In the genomic region with DNA sequence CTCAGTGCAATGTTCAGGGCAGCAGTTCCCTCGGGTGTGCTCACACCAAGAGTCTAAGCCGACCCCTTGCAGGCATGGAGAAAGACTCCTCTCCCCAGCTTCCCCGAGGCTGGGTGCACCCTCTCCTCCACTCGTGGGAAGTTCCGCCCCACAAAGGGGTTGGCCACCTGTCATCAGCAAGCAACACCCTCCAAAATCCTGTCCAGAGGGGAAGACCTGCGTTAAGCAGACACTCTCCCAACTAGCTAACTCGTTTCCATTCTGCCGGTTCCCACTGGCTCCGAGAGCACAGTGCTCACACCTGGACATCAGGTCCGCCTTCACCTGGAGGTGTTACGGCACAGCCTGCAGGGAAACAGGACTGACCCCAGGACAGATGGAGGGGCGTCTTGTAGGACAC, we compare ENCODE assay signal across 11 cellular contexts.
DNase-seq lines count a peak whose midpoint lies in the region; ATAC-seq and TF ChIP-seq lines count a peak whose summit lies in the region.
"Had no signal": no experiment of that assay in that cellular context is flagged by ENCODE, and none has a peak within 500 bp of the region (broad histone marks: within the 10 kb centered on the region; RNA-seq: fewer than 3 reads in every experiment).

No MANE protein-coding gene starts in this region.

- H3K4me1 ChIP-seq in BLaER1 treated with 17β-estradiol and CSF1 and Interleukin-3, amounts not matched to agents 10 nM and 100 nM, result peaks cover 49 to 78% (median 61%) of the 10 kb centered on the region in 10 experiments
- H3K4me1 ChIP-seq in uterus, result no peaks in the 10 kb centered on the region
- H3K4me1 ChIP-seq: BE2C had no signal

- no peak for TF ChIP-seq POLR2A in uterus (IDR thresholded peaks at IDR 0.05)

- H3K9me3 Mint-ChIP-seq in osteocyte (ENCODE audit: unreplicated experiment), result peaks cover 10% of the 10 kb centered on the region
- H3K9me3 Mint-ChIP-seq in activated naive CD4-positive, alpha-beta T cell treated with anti-CD3 and anti-CD28 coated beads, Interleukin-2, amount 50 U/mL, for 72 hours, result peaks cover 11% of the 10 kb centered on the region in 2 donors

- no peak overlapping the region for H3K27ac Mint-ChIP-seq in osteocyte (ENCODE audit: unreplicated experiment)
- H3K27ac Mint-ChIP-seq in activated naive CD4-positive, alpha-beta T cell treated with anti-CD3 and anti-CD28 coated beads, Interleukin-2, amount 50 U/mL, for 72 hours, result no peak overlapping the region
- H3K27ac Mint-ChIP-seq: HFFc6 had no signal

- 0 out of 20 replicates have a peak overlapping the region, but pooled peaks of 1 of the 10 experiments have one; percentile 6 for H3K4me3 ChIP-seq in BLaER1 treated with 17β-estradiol and CSF1 and Interleukin-3, amounts not matched to agents 10 nM and 100 nM
- no peak overlapping the region for H3K4me3 ChIP-seq in uterus
- H3K4me3 ChIP-seq: GM12878 had no signal

- H3K9ac ChIP-seq in BLaER1 treated with 17β-estradiol and CSF1 and Interleukin-3, amounts not matched to agents 10 nM and 100 nM, result peak overlapping the region in 5 of 11 experiments; percentile 4 to 50 (median 34); a peak in 8 of 22 replicates

- peaks cover 7 to 41% (median 19%) of the 10 kb centered on the region in 11 experiments; a peak in 18 of 22 replicates for H3K9me3 ChIP-seq in BLaER1 treated with 17β-estradiol and CSF1 and Interleukin-3, amounts not matched to agents 10 nM and 100 nM (replicated peaks in 1 of 11)
- H3K9me3 ChIP-seq in uterus, result no peaks in the 10 kb centered on the region
- H3K9me3 ChIP-seq: BE2C had no signal

- H4K20me1 ChIP-seq in BLaER1 treated with 17β-estradiol and CSF1 and Interleukin-3, amounts not matched to agents 10 nM and 100 nM, result no peaks in the 10 kb centered on the region

- no peak overlapping the region for H3K4me3 Mint-ChIP-seq in osteocyte (ENCODE audit: unreplicated experiment)
- H3K4me3 Mint-ChIP-seq: HFFc6 had no signal

- no peak for ATAC-seq in activated naive CD4-positive, alpha-beta T cell treated with anti-CD3 and anti-CD28 coated beads, Interleukin-2, amount 50 U/mL, for 72 hours
- ATAC-seq: GM12878 had no signal

- no peaks in the 10 kb centered on the region for H3K36me3 Mint-ChIP-seq in osteocyte (ENCODE audit: unreplicated experiment)
- H3K36me3 Mint-ChIP-seq in activated naive CD4-positive, alpha-beta T cell treated with anti-CD3 and anti-CD28 coated beads, Interleukin-2, amount 50 U/mL, for 72 hours, result peaks cover 0 to 9% of the 10 kb centered on the region in 2 donors

- no peaks in the 10 kb centered on the region for H3K27me3 Mint-ChIP-seq in osteocyte (ENCODE audit: unreplicated experiment)

- H3K27ac ChIP-seq in BLaER1 treated with 17β-estradiol and CSF1 and Interleukin-3, amounts not matched to agents 10 nM and 100 nM, result peak overlapping the region in 10 of 11 experiments; percentile 8 to 93 (median 90); a peak in 18 of 22 replicates
- no peak overlapping the region for H3K27ac ChIP-seq in uterus

- peak overlapping the region; percentile 69 to 94 (median 86) for H3K4me2 ChIP-seq in BLaER1 treated with 17β-estradiol and CSF1 and Interleukin-3, amounts not matched to agents 10 nM and 100 nM

- TF ChIP-seq CTCF in osteocyte (IDR thresholded peaks at IDR 0.05) (no peak), uterus (IDR thresholded peaks at IDR 0.05) (no peak)

- peaks cover 0 to 27% (median 0%) of the 10 kb centered on the region in 11 experiments; a peak in 6 of 22 replicates for H3K27me3 ChIP-seq in BLaER1 treated with 17β-estradiol and CSF1 and Interleukin-3, amounts not matched to agents 10 nM and 100 nM
- no peaks in the 10 kb centered on the region for H3K27me3 ChIP-seq in uterus

- peak; percentile 43 for DNase-seq in islet precursor cell
- peak; percentile 69 for DNase-seq in osteocyte (ENCODE audit: extremely low spot score, unreplicated experiment)
- no peak for DNase-seq in stimulated activated CD4-positive, alpha-beta T cell treated with anti-CD3 and anti-CD28 coated beads, Interleukin-4, amount 100 ng/mL, for 4 hours
- DNase-seq in activated naive CD4-positive, alpha-beta T cell treated with anti-CD3 and anti-CD28 coated beads, Interleukin-2, amount 50 U/mL, for 72 hours (ENCODE audit: low spot score in 2 of 2), result no peak
- DNase-seq in NCI-H2029 (lab: John Stamatoyannopoulos, UW), result no peak
- no peak for DNase-seq in uterus
- DNase-seq: BE2C, HCEC 1CT, HFFc6 had no signal

- no peaks in the 10 kb centered on the region for H3K36me3 ChIP-seq in BLaER1 treated with 17β-estradiol and CSF1 and Interleukin-3, amounts not matched to agents 10 nM and 100 nM
- no peaks in the 10 kb centered on the region for H3K36me3 ChIP-seq in uterus
- H3K36me3 ChIP-seq: BE2C had no signal

- no peaks in the 10 kb centered on the region for H3K4me1 Mint-ChIP-seq in osteocyte (ENCODE audit: unreplicated experiment)

- intact Hi-C loops in uterus (cut with DNase I; ENCODE audit: low total_unique reads), result no loop called here

Comparison
In these comparisons a context has a peak if more than half of its experiments do, and no peak if none do; other contexts are left out.
1. H3K27ac ChIP-seq: peak in BLaER1 treated with 17β-estradiol and CSF1 and Interleukin-3, amounts not matched to agents 10 nM and 100 nM (10 of 11); none in uterus (0 of 2).
2. DNase-seq: peak in islet precursor cell (single experiment) and osteocyte (single experiment); none in stimulated activated CD4-positive, alpha-beta T cell treated with anti-CD3 and anti-CD28 coated beads, Interleukin-4, amount 100 ng/mL, for 4 hours (0 of 2), activated naive CD4-positive, alpha-beta T cell treated with anti-CD3 and anti-CD28 coated beads, Interleukin-2, amount 50 U/mL, for 72 hours (0 of 2), NCI-H2029 (single experiment) and uterus (0 of 2).